In genomic region chr7:76153576-76154230, GRCh38 we compare ENCODE assay signal across 11 cellular contexts. TPM values are rescaled to one million over a fixed set of nuclear protein-coding genes. Genes with fewer than 3 reads are reported as not detected.
DNase-seq lines count a peak whose midpoint lies in the region; ATAC-seq and TF ChIP-seq lines count a peak whose summit lies in the region.
"Not testable (repeated sequence)": the region's sequence is repeated elsewhere in the genome, so short reads cannot be mapped to it uniquely, and the experiment has no call there.
"Had no signal": no experiment of that assay in that cellular context is flagged by ENCODE, and none has a peak within 500 bp of the region (broad histone marks: within the 10 kb centered on the region; RNA-seq: fewer than 3 reads in every experiment).

No MANE protein-coding gene starts in this region.

- H3K36me3 Mint-ChIP-seq in GM23338 (ENCODE audit: low read depth); activated CD4-positive, alpha-beta T cell treated with anti-CD3 and anti-CD28 coated beads for 36 hours (ENCODE audit: low read depth); chondrocyte (ENCODE audit: low read depth): not testable (repeated sequence)

- DNase-seq in GM23338 (ENCODE audit: low spot score); chondrocyte (ENCODE audit: low spot score): not testable (repeated sequence)
- DNase-seq in NCI-H226 (peak; percentile 40), amniotic epithelial cell (ENCODE audit: low read depth) (peak; percentile 84), islet precursor cell (peak; percentile 83)
- DNase-seq in activated CD4-positive, alpha-beta T cell treated with anti-CD3 and anti-CD28 coated beads for 36 hours, result peak; percentile 37
- peak; percentile 27 for DNase-seq in activated effector memory CD4-positive, alpha-beta T cell treated with Interleukin-2 at 50 U/mL for 16 hours
- peak; percentile 31 to 79 (median 64) for DNase-seq in stimulated activated naive CD4-positive, alpha-beta T cell (lab: John Stamatoyannopoulos, UW)

- H3K4me2 ChIP-seq in GM23338, result not testable (repeated sequence)

- intact Hi-C loops in activated CD4-positive, alpha-beta T cell treated with anti-CD3 and anti-CD28 coated beads for 36 hours (cut with DNase I, micrococcal nuclease), result not testable (repeated sequence)

- H3K4me1 ChIP-seq in GM23338 (ENCODE audit: insufficient read depth), result not testable (repeated sequence)

- H3K9me3 Mint-ChIP-seq in GM23338; activated CD4-positive, alpha-beta T cell treated with anti-CD3 and anti-CD28 coated beads for 36 hours (ENCODE audit: low read depth); chondrocyte (ENCODE audit: low read depth): not testable (repeated sequence)

- CTCF ChIA-PET in activated CD4-positive, alpha-beta T cell treated with anti-CD3 and anti-CD28 coated beads for 36 hours (lab: Charles Lee), result interaction anchor here (0.7 to 1.9 kb wide), 4 partner anchors 9 to 25 kb away, joined by 3 to 7 read pairs (median 4); no protein-coding TSS in a partner anchor

- H3K36me3 ChIP-seq in GM23338 (ENCODE audit: insufficient read depth), result not testable (repeated sequence)

- H3K27me3 ChIP-seq in GM23338 (ENCODE audit: insufficient read depth), result not testable (repeated sequence)

- not testable (repeated sequence) for H3K4me3 Mint-ChIP-seq in GM23338; activated CD4-positive, alpha-beta T cell treated with anti-CD3 and anti-CD28 coated beads for 36 hours; chondrocyte (ENCODE audit: unreplicated experiment)

- POLR2A ChIA-PET in activated CD4-positive, alpha-beta T cell treated with anti-CD3 and anti-CD28 coated beads for 36 hours (lab: Charles Lee), result not testable (repeated sequence)

- not testable (repeated sequence) for H3K27ac Mint-ChIP-seq in GM23338
- H3K27ac Mint-ChIP-seq in activated CD4-positive, alpha-beta T cell treated with anti-CD3 and anti-CD28 coated beads for 36 hours, result peak overlapping the region; percentile 1
- peak overlapping the region; percentile 69 for H3K27ac Mint-ChIP-seq in chondrocyte (ENCODE audit: unreplicated experiment)

- H3K4me3 ChIP-seq in GM23338, result not testable (repeated sequence)

- ATAC-seq in GM23338, result not testable (repeated sequence)
- ATAC-seq in activated CD4-positive, alpha-beta T cell treated with anti-CD3 and anti-CD28 coated beads for 36 hours, result peak; percentile 39

- not testable (repeated sequence) for H3K9me2 ChIP-seq in GM23338 (ENCODE audit: insufficient read depth)

- H3K4me1 Mint-ChIP-seq in GM23338; chondrocyte (ENCODE audit: low read depth): not testable (repeated sequence)
- peaks cover 33% of the 10 kb centered on the region for H3K4me1 Mint-ChIP-seq in activated CD4-positive, alpha-beta T cell treated with anti-CD3 and anti-CD28 coated beads for 36 hours

- not testable (repeated sequence) for H2AFZ ChIP-seq in GM23338

- not testable (repeated sequence) for H4K20me1 ChIP-seq in GM23338 (replicated peaks; ENCODE audit: insufficient read depth)

- H3K79me2 ChIP-seq in GM23338 (replicated peaks; ENCODE audit: insufficient read depth), result not testable (repeated sequence)

- H3F3A ChIP-seq in GM23338 (replicated peaks; ENCODE audit: low read depth), result not testable (repeated sequence)

- 0 out of 2 replicates have a peak overlapping the region, but pooled peaks have one; percentile 12 for H3K27ac ChIP-seq in GM23338 (ENCODE audit: low read depth)

- not testable (repeated sequence) for TF ChIP-seq CTCF in GM23338 (conservative IDR thresholded peaks at IDR 0.05; ENCODE audit: low read depth in 2 of 2); chondrocyte (IDR thresholded peaks at IDR 0.05)

- H3K27me3 Mint-ChIP-seq in GM23338 (ENCODE audit: insufficient read depth, low read depth, poor library complexity); activated CD4-positive, alpha-beta T cell treated with anti-CD3 and anti-CD28 coated beads for 36 hours; chondrocyte (ENCODE audit: low read depth): not testable (repeated sequence)

RNA-seq across cellular contexts. Expression of gene SRRM3, which starts 48.0 kb away (rescaled TPM):
- 9.2 and 13.8 TPM in 2 replicates for total RNA-seq in GM23338 (2014; rRNA removed; shearing (Covaris generic))
- polyA plus RNA-seq in GM23338 (2016; fragmentation: Nextera tagmentation; extraction: Ambion mirVana), result 8.2 and 8.6 TPM in 2 replicates
- total RNA-seq in activated CD4-positive, alpha-beta T cell treated with anti-CD3 and anti-CD28 coated beads for 36 hours, result under 1 TPM in 1 of 2 experiments, not detected in 1; 0.09 TPM
- 1.4 to 2.6 TPM (median 1.7 TPM) in 3 replicates for total RNA-seq in chondrocyte
- total RNA-seq: activated CD8-positive, alpha-beta memory T cell treated with anti-CD3 and anti-CD28 coated beads for 36 hours; OCI-LY7; T-helper 1 cell treated with Interleukin-12 subunit alpha and Interleukin-12 subunit beta and Interleukin-4 antibody, amounts not matched to agents 30 ng/mL and 1 ng/mL, for 36 hours had no signal
